In the genomic region with DNA sequence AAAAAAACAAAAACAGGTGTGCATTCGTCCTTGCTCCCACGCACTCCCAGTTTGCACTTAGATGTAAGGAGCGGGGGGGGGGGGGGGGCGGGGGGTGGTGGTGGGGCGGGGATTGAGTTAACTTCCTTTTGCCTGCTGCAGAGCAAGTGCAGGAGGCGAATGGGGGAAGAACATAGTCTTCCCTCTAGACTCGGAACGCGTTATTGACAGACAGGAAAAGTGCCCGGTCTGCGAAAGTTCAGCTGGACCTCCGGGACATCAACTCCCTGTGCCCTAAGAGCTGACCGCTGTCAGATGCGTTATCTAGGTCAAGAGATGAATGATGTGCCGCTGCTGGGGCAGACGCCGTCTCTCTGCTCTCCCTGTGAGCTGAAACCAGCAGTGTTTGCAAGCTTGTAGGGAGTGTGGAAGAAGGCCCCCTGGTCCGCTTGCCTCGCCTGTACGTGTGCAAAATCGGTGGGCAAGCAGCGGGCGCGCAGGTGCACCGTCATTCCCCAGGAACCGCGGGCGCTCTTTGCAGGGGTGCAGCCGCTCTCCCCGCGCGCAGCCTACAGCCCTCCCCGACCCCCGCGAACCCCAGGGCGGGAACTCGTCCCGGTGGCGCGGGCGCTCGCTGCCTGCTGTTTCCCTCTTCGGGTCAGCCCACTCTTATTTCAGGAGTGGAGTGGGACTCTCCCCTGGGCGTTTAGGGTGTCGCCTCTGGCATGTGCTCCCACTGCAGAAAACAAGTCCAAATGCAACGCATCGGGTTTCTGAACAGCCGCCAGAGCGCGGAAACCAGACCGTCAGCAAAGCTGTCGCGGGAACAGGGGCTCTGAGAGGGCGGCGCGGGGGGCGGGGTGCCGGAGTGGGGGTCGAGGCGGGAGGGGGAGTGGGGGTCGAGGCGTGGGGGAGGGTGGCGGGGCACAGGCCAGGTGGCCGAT, we compare ENCODE assay signal across 1 cellular context.
TF ChIP-seq lines count a peak whose summit lies in the region.

No MANE protein-coding gene starts in this region.

TF ChIP-seq in HEK293, 187 proteins besides CTCF, POLR2A, EP300 and RAD21 (continued from another document and continues in another):
- TF ChIP-seq, protein P1, sequence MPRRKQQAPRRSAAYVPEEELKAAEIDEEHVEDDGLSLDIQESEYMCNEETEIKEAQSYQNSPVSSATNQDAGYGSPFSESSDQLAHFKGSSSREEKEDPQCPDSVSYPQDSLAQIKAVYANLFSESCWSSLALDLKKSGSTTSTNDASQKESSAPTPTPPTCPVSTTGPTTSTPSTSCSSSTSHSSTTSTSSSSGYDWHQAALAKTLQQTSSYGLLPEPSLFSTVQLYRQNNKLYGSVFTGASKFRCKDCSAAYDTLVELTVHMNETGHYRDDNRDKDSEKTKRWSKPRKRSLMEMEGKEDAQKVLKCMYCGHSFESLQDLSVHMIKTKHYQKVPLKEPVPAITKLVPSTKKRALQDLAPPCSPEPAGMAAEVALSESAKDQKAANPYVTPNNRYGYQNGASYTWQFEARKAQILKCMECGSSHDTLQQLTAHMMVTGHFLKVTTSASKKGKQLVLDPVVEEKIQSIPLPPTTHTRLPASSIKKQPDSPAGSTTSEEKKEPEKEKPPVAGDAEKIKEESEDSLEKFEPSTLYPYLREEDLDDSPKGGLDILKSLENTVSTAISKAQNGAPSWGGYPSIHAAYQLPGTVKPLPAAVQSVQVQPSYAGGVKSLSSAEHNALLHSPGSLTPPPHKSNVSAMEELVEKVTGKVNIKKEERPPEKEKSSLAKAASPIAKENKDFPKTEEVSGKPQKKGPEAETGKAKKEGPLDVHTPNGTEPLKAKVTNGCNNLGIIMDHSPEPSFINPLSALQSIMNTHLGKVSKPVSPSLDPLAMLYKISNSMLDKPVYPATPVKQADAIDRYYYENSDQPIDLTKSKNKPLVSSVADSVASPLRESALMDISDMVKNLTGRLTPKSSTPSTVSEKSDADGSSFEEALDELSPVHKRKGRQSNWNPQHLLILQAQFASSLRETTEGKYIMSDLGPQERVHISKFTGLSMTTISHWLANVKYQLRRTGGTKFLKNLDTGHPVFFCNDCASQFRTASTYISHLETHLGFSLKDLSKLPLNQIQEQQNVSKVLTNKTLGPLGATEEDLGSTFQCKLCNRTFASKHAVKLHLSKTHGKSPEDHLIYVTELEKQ (tag by site-specific recombination; IDR thresholded peaks at IDR 0.05; ENCODE audit: borderline replicate concordance): no peak
- TF ChIP-seq ZNF202 (tag by site-specific recombination; IDR thresholded peaks at IDR 0.05; ENCODE audit: borderline replicate concordance) (no peak), ZBTB20 (tag by site-specific recombination; IDR thresholded peaks at IDR 0.05) (peak; percentile 58), ZNF184 (tag by site-specific recombination; IDR thresholded peaks at IDR 0.05) (no peak), HOXA7 (CRISPR knock-in tag; IDR thresholded peaks at IDR 0.05; ENCODE audit: borderline replicate concordance) (no peak), ZNF18 (tag by site-specific recombination; IDR thresholded peaks at IDR 0.05) (no peak), ZNF174 (tag by site-specific recombination; IDR thresholded peaks at IDR 0.05) (no peak), MEIS1 (CRISPR knock-in tag; IDR thresholded peaks at IDR 0.05; ENCODE audit: borderline replicate concordance) (no peak), ZNF10 (tag by site-specific recombination; IDR thresholded peaks at IDR 0.05) (no peak), OSR2 (tag by site-specific recombination; IDR thresholded peaks at IDR 0.05) (no peak), ZNF169 (tag by site-specific recombination; IDR thresholded peaks at IDR 0.05) (no peak), ZSCAN23 (tag by site-specific recombination; IDR thresholded peaks at IDR 0.05) (no peak), KLF16 (tag by site-specific recombination; IDR thresholded peaks at IDR 0.05) (no peak), ZNF549 (tag by site-specific recombination; IDR thresholded peaks at IDR 0.05) (no peak), ZNF37A (tag by site-specific recombination; IDR thresholded peaks at IDR 0.05) (no peak), MZF1 (tag by site-specific recombination; IDR thresholded peaks at IDR 0.05; ENCODE audit: borderline replicate concordance) (no peak), IKZF3 (tag by site-specific recombination; IDR thresholded peaks at IDR 0.05) (no peak), SALL2 (tag by site-specific recombination; IDR thresholded peaks at IDR 0.05; ENCODE audit: borderline replicate concordance) (no peak), ZFP3 (tag by site-specific recombination; IDR thresholded peaks at IDR 0.05; ENCODE audit: low read depth) (no peak), ZNF514 (tag by site-specific recombination; IDR thresholded peaks at IDR 0.05) (no peak), ZNF239 (tag by site-specific recombination; IDR thresholded peaks at IDR 0.05) (no peak), ZNF362 (tag by site-specific recombination; IDR thresholded peaks at IDR 0.05) (no peak), ZNF571 (tag by site-specific recombination; IDR thresholded peaks at IDR 0.05) (no peak), PRDM1 (tag by site-specific recombination; IDR thresholded peaks at IDR 0.05) (peak; percentile 64), ZNF23 (tag by site-specific recombination; IDR thresholded peaks at IDR 0.05; ENCODE audit: borderline replicate concordance) (no peak), YY2 (tag by site-specific recombination; IDR thresholded peaks at IDR 0.05) (no peak), ZNF501 (tag by site-specific recombination; IDR thresholded peaks at IDR 0.05) (peak; percentile 49; the same call in 1 of the 2 replicates), ZNF701 (tag by site-specific recombination; IDR thresholded peaks at IDR 0.05) (no peak), ZNF76 (tag by site-specific recombination; IDR thresholded peaks at IDR 0.05; ENCODE audit: borderline replicate concordance, low read depth) (0 out of 2 replicates have a peak, but pooled peaks have one; percentile 35), ZNF555 (tag by site-specific recombination; conservative IDR thresholded peaks at IDR 0.05) (no peak), REPIN1 (tag by site-specific recombination; IDR thresholded peaks at IDR 0.05; ENCODE audit: low read depth) (no peak), MYNN (tag by site-specific recombination; IDR thresholded peaks at IDR 0.05; ENCODE audit: borderline replicate concordance) (no peak), ZBTB48 (tag by site-specific recombination; IDR thresholded peaks at IDR 0.05) (peak; percentile 65), ZNF394 (tag by site-specific recombination; IDR thresholded peaks at IDR 0.05; ENCODE audit: borderline replicate concordance) (no peak), ZNF341 (tag by site-specific recombination; IDR thresholded peaks at IDR 0.05; ENCODE audit: low read depth) (peak; percentile 57)
- TF ChIP-seq, protein P2, sequence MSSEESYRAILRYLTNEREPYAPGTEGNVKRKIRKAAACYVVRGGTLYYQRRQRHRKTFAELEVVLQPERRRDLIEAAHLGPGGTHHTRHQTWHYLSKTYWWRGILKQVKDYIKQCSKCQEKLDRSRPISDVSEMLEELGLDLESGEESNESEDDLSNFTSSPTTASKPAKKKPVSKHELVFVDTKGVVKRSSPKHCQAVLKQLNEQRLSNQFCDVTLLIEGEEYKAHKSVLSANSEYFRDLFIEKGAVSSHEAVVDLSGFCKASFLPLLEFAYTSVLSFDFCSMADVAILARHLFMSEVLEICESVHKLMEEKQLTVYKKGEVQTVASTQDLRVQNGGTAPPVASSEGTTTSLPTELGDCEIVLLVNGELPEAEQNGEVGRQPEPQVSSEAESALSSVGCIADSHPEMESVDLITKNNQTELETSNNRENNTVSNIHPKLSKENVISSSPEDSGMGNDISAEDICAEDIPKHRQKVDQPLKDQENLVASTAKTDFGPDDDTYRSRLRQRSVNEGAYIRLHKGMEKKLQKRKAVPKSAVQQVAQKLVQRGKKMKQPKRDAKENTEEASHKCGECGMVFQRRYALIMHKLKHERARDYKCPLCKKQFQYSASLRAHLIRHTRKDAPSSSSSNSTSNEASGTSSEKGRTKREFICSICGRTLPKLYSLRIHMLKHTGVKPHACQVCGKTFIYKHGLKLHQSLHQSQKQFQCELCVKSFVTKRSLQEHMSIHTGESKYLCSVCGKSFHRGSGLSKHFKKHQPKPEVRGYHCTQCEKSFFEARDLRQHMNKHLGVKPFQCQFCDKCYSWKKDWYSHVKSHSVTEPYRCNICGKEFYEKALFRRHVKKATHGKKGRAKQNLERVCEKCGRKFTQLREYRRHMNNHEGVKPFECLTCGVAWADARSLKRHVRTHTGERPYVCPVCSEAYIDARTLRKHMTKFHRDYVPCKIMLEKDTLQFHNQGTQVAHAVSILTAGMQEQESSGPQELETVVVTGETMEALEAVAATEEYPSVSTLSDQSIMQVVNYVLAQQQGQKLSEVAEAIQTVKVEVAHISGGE (tag by site-specific recombination; conservative IDR thresholded peaks at IDR 0.05; ENCODE audit: low read depth): peak; percentile 60; the same call in 1 of the 2 replicates
- TF ChIP-seq, protein P3, sequence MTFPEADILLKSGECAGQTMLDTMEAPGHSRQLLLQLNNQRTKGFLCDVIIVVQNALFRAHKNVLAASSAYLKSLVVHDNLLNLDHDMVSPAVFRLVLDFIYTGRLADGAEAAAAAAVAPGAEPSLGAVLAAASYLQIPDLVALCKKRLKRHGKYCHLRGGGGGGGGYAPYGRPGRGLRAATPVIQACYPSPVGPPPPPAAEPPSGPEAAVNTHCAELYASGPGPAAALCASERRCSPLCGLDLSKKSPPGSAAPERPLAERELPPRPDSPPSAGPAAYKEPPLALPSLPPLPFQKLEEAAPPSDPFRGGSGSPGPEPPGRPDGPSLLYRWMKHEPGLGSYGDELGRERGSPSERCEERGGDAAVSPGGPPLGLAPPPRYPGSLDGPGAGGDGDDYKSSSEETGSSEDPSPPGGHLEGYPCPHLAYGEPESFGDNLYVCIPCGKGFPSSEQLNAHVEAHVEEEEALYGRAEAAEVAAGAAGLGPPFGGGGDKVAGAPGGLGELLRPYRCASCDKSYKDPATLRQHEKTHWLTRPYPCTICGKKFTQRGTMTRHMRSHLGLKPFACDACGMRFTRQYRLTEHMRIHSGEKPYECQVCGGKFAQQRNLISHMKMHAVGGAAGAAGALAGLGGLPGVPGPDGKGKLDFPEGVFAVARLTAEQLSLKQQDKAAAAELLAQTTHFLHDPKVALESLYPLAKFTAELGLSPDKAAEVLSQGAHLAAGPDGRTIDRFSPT (tag by site-specific recombination; IDR thresholded peaks at IDR 0.05): no peak; the same call in 1 of the 2 replicates
- TF ChIP-seq, protein P4, sequence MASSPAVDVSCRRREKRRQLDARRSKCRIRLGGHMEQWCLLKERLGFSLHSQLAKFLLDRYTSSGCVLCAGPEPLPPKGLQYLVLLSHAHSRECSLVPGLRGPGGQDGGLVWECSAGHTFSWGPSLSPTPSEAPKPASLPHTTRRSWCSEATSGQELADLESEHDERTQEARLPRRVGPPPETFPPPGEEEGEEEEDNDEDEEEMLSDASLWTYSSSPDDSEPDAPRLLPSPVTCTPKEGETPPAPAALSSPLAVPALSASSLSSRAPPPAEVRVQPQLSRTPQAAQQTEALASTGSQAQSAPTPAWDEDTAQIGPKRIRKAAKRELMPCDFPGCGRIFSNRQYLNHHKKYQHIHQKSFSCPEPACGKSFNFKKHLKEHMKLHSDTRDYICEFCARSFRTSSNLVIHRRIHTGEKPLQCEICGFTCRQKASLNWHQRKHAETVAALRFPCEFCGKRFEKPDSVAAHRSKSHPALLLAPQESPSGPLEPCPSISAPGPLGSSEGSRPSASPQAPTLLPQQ (tag by site-specific recombination; IDR thresholded peaks at IDR 0.05): 0 out of 2 replicates have a peak, but pooled peaks have one; percentile 35
- TF ChIP-seq, protein P5, sequence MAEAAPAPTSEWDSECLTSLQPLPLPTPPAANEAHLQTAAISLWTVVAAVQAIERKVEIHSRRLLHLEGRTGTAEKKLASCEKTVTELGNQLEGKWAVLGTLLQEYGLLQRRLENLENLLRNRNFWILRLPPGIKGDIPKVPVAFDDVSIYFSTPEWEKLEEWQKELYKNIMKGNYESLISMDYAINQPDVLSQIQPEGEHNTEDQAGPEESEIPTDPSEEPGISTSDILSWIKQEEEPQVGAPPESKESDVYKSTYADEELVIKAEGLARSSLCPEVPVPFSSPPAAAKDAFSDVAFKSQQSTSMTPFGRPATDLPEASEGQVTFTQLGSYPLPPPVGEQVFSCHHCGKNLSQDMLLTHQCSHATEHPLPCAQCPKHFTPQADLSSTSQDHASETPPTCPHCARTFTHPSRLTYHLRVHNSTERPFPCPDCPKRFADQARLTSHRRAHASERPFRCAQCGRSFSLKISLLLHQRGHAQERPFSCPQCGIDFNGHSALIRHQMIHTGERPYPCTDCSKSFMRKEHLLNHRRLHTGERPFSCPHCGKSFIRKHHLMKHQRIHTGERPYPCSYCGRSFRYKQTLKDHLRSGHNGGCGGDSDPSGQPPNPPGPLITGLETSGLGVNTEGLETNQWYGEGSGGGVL (tag by site-specific recombination; IDR thresholded peaks at IDR 0.05): peak; percentile 61
- TF ChIP-seq, protein P6, sequence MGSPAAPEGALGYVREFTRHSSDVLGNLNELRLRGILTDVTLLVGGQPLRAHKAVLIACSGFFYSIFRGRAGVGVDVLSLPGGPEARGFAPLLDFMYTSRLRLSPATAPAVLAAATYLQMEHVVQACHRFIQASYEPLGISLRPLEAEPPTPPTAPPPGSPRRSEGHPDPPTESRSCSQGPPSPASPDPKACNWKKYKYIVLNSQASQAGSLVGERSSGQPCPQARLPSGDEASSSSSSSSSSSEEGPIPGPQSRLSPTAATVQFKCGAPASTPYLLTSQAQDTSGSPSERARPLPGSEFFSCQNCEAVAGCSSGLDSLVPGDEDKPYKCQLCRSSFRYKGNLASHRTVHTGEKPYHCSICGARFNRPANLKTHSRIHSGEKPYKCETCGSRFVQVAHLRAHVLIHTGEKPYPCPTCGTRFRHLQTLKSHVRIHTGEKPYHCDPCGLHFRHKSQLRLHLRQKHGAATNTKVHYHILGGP (tag by site-specific recombination; IDR thresholded peaks at IDR 0.05): no peak
